ENCODE assay signal across 16 cellular contexts in the genomic region with DNA sequence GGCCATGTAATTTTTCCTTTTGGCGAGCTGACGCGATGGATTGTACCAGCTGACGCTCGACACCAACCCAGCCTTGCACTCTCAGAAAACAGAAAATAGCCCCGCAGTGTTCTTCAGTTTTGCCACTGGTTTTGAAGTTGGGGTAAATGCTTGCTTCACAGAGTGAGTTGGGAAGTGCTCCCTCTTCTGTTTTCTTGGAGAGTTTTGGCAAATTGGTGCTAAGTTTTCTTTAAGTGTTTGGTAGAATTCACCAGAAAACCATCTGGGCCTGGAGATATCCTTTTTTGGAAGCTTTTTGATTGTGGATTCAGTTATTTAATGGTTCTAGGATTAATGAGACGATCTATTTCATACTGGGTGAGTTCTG.
DNase-seq lines count a peak whose midpoint lies in the region; ATAC-seq and TF ChIP-seq lines count a peak whose summit lies in the region.
"Had no signal": no experiment of that assay in that cellular context is flagged by ENCODE, and none has a peak within 500 bp of the region (broad histone marks: within the 10 kb centered on the region; RNA-seq: fewer than 3 reads in every experiment).

No MANE protein-coding gene starts in this region.

- POLR2A ChIA-PET in CD4-positive, alpha-beta T cell (lab: Charles Lee): interaction anchor here (0.7 to 4.5 kb wide), 4 partner anchors 10 to 115 kb away, joined by 3 to 71 read pairs (median 4); no protein-coding TSS in a partner anchor
- POLR2A ChIA-PET in CD8-positive, alpha-beta memory T cell (lab: Charles Lee): no interaction called here

- peaks cover 74% of the 10 kb centered on the region for H3K4me1 ChIP-seq in OCI-LY1 (ENCODE audit: insufficient read depth, low read length, severe bottlenecking)
- H3K4me1 ChIP-seq in CD8-positive, alpha-beta memory T cell (ENCODE audit: insufficient read depth, low read length): peaks cover 89% of the 10 kb centered on the region

- intact Hi-C loops in CD4-positive, alpha-beta T cell (cut with DNase I, micrococcal nuclease): loop anchor here (10.0 kb wide), 2 partner anchors 182 to 258 kb away; no protein-coding TSS in a partner anchor

- H3F3A ChIP-seq in OCI-LY1 (ENCODE audit: insufficient read depth, low read length): no peaks in the 10 kb centered on the region

- H3K9ac ChIP-seq in OCI-LY1 (ENCODE audit: low read length): no peak overlapping the region

- H3K27me3 Mint-ChIP-seq in CD4-positive, alpha-beta T cell: no peaks in the 10 kb centered on the region
- peaks cover 1 to 3% (median 2%) of the 10 kb centered on the region in 3 donors for H3K27me3 Mint-ChIP-seq in immature natural killer cell (ENCODE audit: low read depth in 3 of 3)
- no peaks in the 10 kb centered on the region for H3K27me3 Mint-ChIP-seq in CD8-positive, alpha-beta memory T cell
- H3K27me3 Mint-ChIP-seq: type B pancreatic cell had no signal

- H3K27me3 ChIP-seq in CD4-positive, alpha-beta T cell (ENCODE audit: control insufficient read depth, insufficient read depth, low read length): no peaks in the 10 kb centered on the region
- no peaks in the 10 kb centered on the region for H3K27me3 ChIP-seq in OCI-LY1 (ENCODE audit: insufficient read depth, low read length)
- no peaks in the 10 kb centered on the region for H3K27me3 ChIP-seq in CD8-positive, alpha-beta memory T cell (ENCODE audit: insufficient read depth, low read length, poor library complexity, severe bottlenecking)

- H3K9me3 Mint-ChIP-seq in CD4-positive, alpha-beta T cell: no peaks in the 10 kb centered on the region
- H3K9me3 Mint-ChIP-seq in immature natural killer cell: no peaks in the 10 kb centered on the region
- no peaks in the 10 kb centered on the region for H3K9me3 Mint-ChIP-seq in CD8-positive, alpha-beta memory T cell
- H3K9me3 Mint-ChIP-seq: activated naive CD8-positive, alpha-beta T cell treated with anti-CD3 and anti-CD28 coated beads, Interleukin-2, amount 50 U/mL, for 24 hours; activated T-cell treated with anti-CD3 and anti-CD28 coated beads, Interleukin-2, amount 50 U/mL, for 72 hours; type B pancreatic cell had no signal

- H3K36me3 ChIP-seq in OCI-LY1 (ENCODE audit: insufficient read depth, low read length): peaks cover 22% of the 10 kb centered on the region
- no peaks in the 10 kb centered on the region for H3K36me3 ChIP-seq in CD8-positive, alpha-beta memory T cell (ENCODE audit: insufficient read depth, low read length)

- H3K9me3 ChIP-seq in CD4-positive, alpha-beta T cell (ENCODE audit: control insufficient read depth, low read length): no peaks in the 10 kb centered on the region
- no peaks in the 10 kb centered on the region for H3K9me3 ChIP-seq in OCI-LY1 (ENCODE audit: low read length)
- no peaks in the 10 kb centered on the region for H3K9me3 ChIP-seq in CD8-positive, alpha-beta memory T cell (ENCODE audit: low read length)

- peak overlapping the region; percentile 92 for H3K27ac Mint-ChIP-seq in CD4-positive, alpha-beta T cell
- H3K27ac Mint-ChIP-seq in immature natural killer cell: no peak overlapping the region
- peak overlapping the region in 2 of 8 donors; percentile 37 to 92 for H3K27ac Mint-ChIP-seq in CD8-positive, alpha-beta memory T cell
- H3K27ac Mint-ChIP-seq: activated naive CD8-positive, alpha-beta T cell treated with anti-CD3 and anti-CD28 coated beads, Interleukin-2, amount 50 U/mL, for 24 hours; activated T-cell treated with anti-CD3 and anti-CD28 coated beads, Interleukin-2, amount 50 U/mL, for 72 hours; type B pancreatic cell had no signal

- H3K79me2 ChIP-seq in OCI-LY1 (ENCODE audit: insufficient read depth, low read length): no peaks in the 10 kb centered on the region

- peak; percentile 54 for DNase-seq in AG08396 (ENCODE audit: low spot score)
- DNase-seq in CD4-positive, alpha-beta T cell: no peak
- peak; percentile 30 to 71 for DNase-seq in foreskin fibroblast
- no peak for DNase-seq in NCI-H2171 treated with DMSO at 0.1 percent for 48 hours (lab: John Stamatoyannopoulos, UW)
- no peak for DNase-seq in NCI-H187 treated with DMSO at 0.1 percent for 48 hours (lab: John Stamatoyannopoulos, UW)
- DNase-seq in immature natural killer cell: no peak
- no peak for DNase-seq in CD8-positive, alpha-beta memory T cell
- DNase-seq: activated naive CD8-positive, alpha-beta T cell treated with anti-CD3 and anti-CD28 coated beads, Interleukin-2, amount 50 U/mL, for 24 hours; Karpas-422; midbrain; NCI-H2029; NCI-H526 treated with DMSO at 0.1 percent for 48 hours; RPMI8226 had no signal

- no peak for TF ChIP-seq CTCF in CD4-positive, alpha-beta T cell (IDR thresholded peaks at IDR 0.05)
- no peak for TF ChIP-seq CTCF in OCI-LY1 (IDR thresholded peaks at IDR 0.05; ENCODE audit: low read length)
- peak; percentile 48 for TF ChIP-seq CTCF in foreskin fibroblast (IDR thresholded peaks at IDR 0.05; ENCODE audit: low read depth, low read length)

- CTCF ChIA-PET in CD4-positive, alpha-beta T cell (lab: Charles Lee): no interaction called here
- CTCF ChIA-PET in CD8-positive, alpha-beta memory T cell (lab: Charles Lee): interaction anchor here (1.2 to 1.4 kb wide), 2 partner anchors 9 to 17 kb away, joined by 3 to 5 read pairs; no protein-coding TSS in a partner anchor

- H3K4me3 Mint-ChIP-seq in CD4-positive, alpha-beta T cell: peak overlapping the region; percentile 52
- peak overlapping the region in 1 of 5 donors; percentile 5 for H3K4me3 Mint-ChIP-seq in immature natural killer cell
- peak overlapping the region in 3 of 7 donors; percentile 5 to 48 (median 39) for H3K4me3 Mint-ChIP-seq in CD8-positive, alpha-beta memory T cell
- H3K4me3 Mint-ChIP-seq: type B pancreatic cell had no signal

- no peaks in the 10 kb centered on the region for H4K20me1 ChIP-seq in OCI-LY1 (ENCODE audit: insufficient read depth, low read length)

- H3K4me1 Mint-ChIP-seq in CD4-positive, alpha-beta T cell (ENCODE audit: low read depth): peaks cover 84% of the 10 kb centered on the region
- peaks cover 71% of the 10 kb centered on the region in 2 donors for H3K4me1 Mint-ChIP-seq in immature natural killer cell
- peaks cover 72 to 84% (median 77%) of the 10 kb centered on the region in 3 donors for H3K4me1 Mint-ChIP-seq in CD8-positive, alpha-beta memory T cell

- H3K4me3 ChIP-seq in OCI-LY1 (ENCODE audit: low read depth, low read length, poor library complexity, severe bottlenecking) (no peak overlapping the region), foreskin fibroblast (ENCODE audit: low read depth in 1 of 2, low read length in 2 of 2) (peak overlapping the region in 1 of 2 donors; percentile 36)
- H3K4me3 ChIP-seq in CD8-positive, alpha-beta memory T cell (ENCODE audit: low read length): no peak overlapping the region

- no peak overlapping the region for H3K27ac ChIP-seq in CD4-positive, alpha-beta T cell (ENCODE audit: low read depth, low read length)
- peak overlapping the region; percentile 48 for H3K27ac ChIP-seq in OCI-LY1 (ENCODE audit: low read depth, low read length, poor library complexity, severe bottlenecking)
- H3K27ac ChIP-seq in CD8-positive, alpha-beta memory T cell (ENCODE audit: low read depth, low read length): no peak overlapping the region

- H3K4me2 ChIP-seq in OCI-LY1 (ENCODE audit: low read length): no peak overlapping the region

- H3K36me3 Mint-ChIP-seq in CD4-positive, alpha-beta T cell (ENCODE audit: low read depth): peaks cover 64% of the 10 kb centered on the region
- peaks cover 3 to 30% (median 19%) of the 10 kb centered on the region in 3 donors for H3K36me3 Mint-ChIP-seq in immature natural killer cell
- H3K36me3 Mint-ChIP-seq in CD8-positive, alpha-beta memory T cell: peaks cover 0 to 35% (median 5%) of the 10 kb centered on the region in 3 donors
- H3K36me3 Mint-ChIP-seq: type B pancreatic cell had no signal

- H3K9me2 ChIP-seq in OCI-LY1 (ENCODE audit: low read depth, low read length): no peaks in the 10 kb centered on the region

- ATAC-seq in CD4-positive, alpha-beta T cell (ENCODE audit: poor library complexity): no peak

- H2AFZ ChIP-seq in OCI-LY1 (ENCODE audit: low read length): no peak overlapping the region

Comparison
In these comparisons a context has a peak if more than half of its experiments do, and no peak if none do; other contexts are left out.
1. DNase-seq: peak in AG08396 (single experiment) and foreskin fibroblast (2 of 2); none in CD4-positive, alpha-beta T cell (0 of 10), NCI-H2171 treated with DMSO at 0.1 percent for 48 hours (single experiment), NCI-H187 treated with DMSO at 0.1 percent for 48 hours (single experiment), immature natural killer cell (0 of 3) and CD8-positive, alpha-beta memory T cell (0 of 5).